Comparison of ENCODE assay signal across 16 cellular contexts in genomic region chr4:38710053-38710452, GRCh38. TPM values are rescaled to one million over a fixed set of nuclear protein-coding genes. Genes with fewer than 3 reads are reported as not detected.
DNase-seq lines count a peak whose midpoint lies in the region; ATAC-seq and TF ChIP-seq lines count a peak whose summit lies in the region.
"Had no signal": no experiment of that assay in that cellular context is flagged by ENCODE, and none has a peak within 500 bp of the region (broad histone marks: within the 10 kb centered on the region; RNA-seq: fewer than 3 reads in every experiment).

No MANE protein-coding gene starts in this region.

- no peak overlapping the region for H3K27ac Mint-ChIP-seq in activated CD4-positive, alpha-beta T cell treated with anti-CD3 and anti-CD28 coated beads, Interleukin-2, amount 10 ng/mL, durations not matched to agents 24 days and 14 days
- H3K27ac Mint-ChIP-seq: HFFc6 had no signal

- no peak for TF ChIP-seq CTCF in GM13976 (IDR thresholded peaks at IDR 0.05; ENCODE audit: borderline replicate concordance, control extremely low read depth, extremely low read depth, insufficient read depth, missing control alignments)

- intact Hi-C loops in activated CD4-positive, alpha-beta T cell treated with anti-CD3 and anti-CD28 coated beads, Interleukin-2, amount 10 ng/mL, durations not matched to agents 24 days and 14 days (cut with micrococcal nuclease), result no loop called here

- no peak overlapping the region for H3K4me3 Mint-ChIP-seq in activated CD4-positive, alpha-beta T cell treated with anti-CD3 and anti-CD28 coated beads, Interleukin-2, amount 10 ng/mL, durations not matched to agents 24 days and 14 days
- H3K4me3 Mint-ChIP-seq: HFFc6 had no signal

- H3K9me3 Mint-ChIP-seq in activated CD4-positive, alpha-beta T cell treated with anti-CD3 and anti-CD28 coated beads, Interleukin-2, amount 10 ng/mL, durations not matched to agents 24 days and 14 days, result peaks cover 7% of the 10 kb centered on the region

- H3K4me1 Mint-ChIP-seq in activated CD4-positive, alpha-beta T cell treated with anti-CD3 and anti-CD28 coated beads, Interleukin-2, amount 10 ng/mL, durations not matched to agents 24 days and 14 days, result peaks cover 3% of the 10 kb centered on the region

- peaks cover 36% of the 10 kb centered on the region for H3K27me3 Mint-ChIP-seq in activated CD4-positive, alpha-beta T cell treated with anti-CD3 and anti-CD28 coated beads, Interleukin-2, amount 10 ng/mL, durations not matched to agents 24 days and 14 days

- in situ Hi-C loops in GM13976 (cut with MboI; ENCODE audit: low sequenced_read_pairs, unreplicated experiment), result no loop called here

- DNase-seq in GM13976 (ENCODE audit: low spot score) (peak; percentile 33), cerebellum (ENCODE audit: low spot score) (no peak)
- no peak for DNase-seq in activated CD4-positive, alpha-beta T cell treated with anti-CD3 and anti-CD28 coated beads, Interleukin-2, amount 10 ng/mL, durations not matched to agents 24 days and 14 days
- DNase-seq in stimulated activated CD4-positive, alpha-beta T cell treated with anti-CD3 and anti-CD28 coated beads, Interleukin-4, amount 100 ng/mL, for 4 hours, result no peak
- DNase-seq: anterior cingulate cortex, HFFc6, left colon, NCI-H2029, nucleus accumbens, SJCRH30, substantia nigra had no signal

- H3K36me3 Mint-ChIP-seq in activated CD4-positive, alpha-beta T cell treated with anti-CD3 and anti-CD28 coated beads, Interleukin-2, amount 10 ng/mL, durations not matched to agents 24 days and 14 days (ENCODE audit: low read depth), result no peaks in the 10 kb centered on the region

- ATAC-seq in GM18909 (IDR thresholded peaks at IDR 0.05; ENCODE audit: poor library complexity, unreplicated experiment) (peak; percentile 64), HG02642 (IDR thresholded peaks at IDR 0.05; ENCODE audit: poor library complexity, unreplicated experiment) (peak; percentile 83), HG03469 (IDR thresholded peaks at IDR 0.05; ENCODE audit: unreplicated experiment) (peak; percentile 56), GM21526 (IDR thresholded peaks at IDR 0.05; ENCODE audit: low FRiP score, unreplicated experiment) (no peak)
- ATAC-seq: HepG2, left colon had no signal

RNA-seq across cellular contexts. Expression of gene KLF3, which starts 46.1 kb away (rescaled TPM):
- 0.83 and 1.0 TPM in 2 replicates for total RNA-seq in activated CD4-positive, alpha-beta T cell treated with anti-CD3 and anti-CD28 coated beads, Interleukin-2, amount 10 ng/mL, durations not matched to agents 24 days and 14 days
- 24.8 TPM for total RNA-seq in cerebellum

Comparison
In these comparisons a context has a peak if more than half of its experiments do, and no peak if none do; other contexts are left out.
1. RNA of gene KLF3, which starts 46.1 kb away (total RNA-seq): 24.8 TPM in cerebellum (single experiment); 0.83 to 1.0 TPM in activated CD4-positive, alpha-beta T cell treated with anti-CD3 and anti-CD28 coated beads, Interleukin-2, amount 10 ng/mL, durations not matched to agents 24 days and 14 days; every median in the first group is over 10 times any median in the second.